In genomic region chr13:57627663-57628062, GRCh38 we compare ENCODE assay signal across 10 cellular contexts. TPM values are rescaled to one million over a fixed set of nuclear protein-coding genes. Genes with fewer than 3 reads are reported as not detected.
DNase-seq lines count a peak whose midpoint lies in the region; ATAC-seq lines count a peak whose summit lies in the region.
"Had no signal": no experiment of that assay in that cellular context is flagged by ENCODE, and none has a peak within 500 bp of the region (broad histone marks: within the 10 kb centered on the region; RNA-seq: fewer than 3 reads in every experiment).

No MANE protein-coding gene starts in this region.

- H3K4me1 Mint-ChIP-seq in activated CD8-positive, alpha-beta memory T cell treated with anti-CD3 and anti-CD28 coated beads, Interleukin-2, amount 10 ng/mL, durations not matched to agents 7 days and 5 days: peaks cover 17% of the 10 kb centered on the region

- peaks cover 46% of the 10 kb centered on the region for H3K27me3 Mint-ChIP-seq in activated CD8-positive, alpha-beta memory T cell treated with anti-CD3 and anti-CD28 coated beads, Interleukin-2, amount 10 ng/mL, durations not matched to agents 7 days and 5 days

- CTCF ChIA-PET in activated CD8-positive, alpha-beta memory T cell treated with anti-CD3 and anti-CD28 coated beads, Interleukin-2, amount 10 ng/mL, durations not matched to agents 7 days and 5 days (lab: Charles Lee): no interaction called here

- no peak overlapping the region for H3K4me3 Mint-ChIP-seq in activated CD8-positive, alpha-beta memory T cell treated with anti-CD3 and anti-CD28 coated beads, Interleukin-2, amount 10 ng/mL, durations not matched to agents 7 days and 5 days

- ATAC-seq in HG03354 (IDR thresholded peaks at IDR 0.05; ENCODE audit: poor library complexity, severe bottlenecking, unreplicated experiment) (peak; percentile 44), GM18861 (IDR thresholded peaks at IDR 0.05; ENCODE audit: unreplicated experiment) (no peak), HG02981 (IDR thresholded peaks at IDR 0.05; ENCODE audit: unreplicated experiment) (no peak)
- ATAC-seq in activated CD8-positive, alpha-beta memory T cell treated with anti-CD3 and anti-CD28 coated beads, Interleukin-2, amount 10 ng/mL, durations not matched to agents 7 days and 5 days: no peak
- ATAC-seq: naive thymus-derived CD8-positive, alpha-beta T cell had no signal

- peak; percentile 38 for DNase-seq in DMS 273 (lab: John Stamatoyannopoulos, UW; ENCODE audit: unreplicated experiment)
- no peak for DNase-seq in DMS 273 treated with DMSO at 0.1 percent for 48 hours (lab: John Stamatoyannopoulos, UW)
- peak; percentile 7 for DNase-seq in RPMI7951 (ENCODE audit: low read depth)
- peak; percentile 43 for DNase-seq in glomerular visceral epithelial cell (ENCODE audit: extremely low spot score)
- no peak for DNase-seq in activated CD8-positive, alpha-beta memory T cell treated with anti-CD3 and anti-CD28 coated beads, Interleukin-2, amount 10 ng/mL, durations not matched to agents 7 days and 5 days

- H3K36me3 Mint-ChIP-seq in activated CD8-positive, alpha-beta memory T cell treated with anti-CD3 and anti-CD28 coated beads, Interleukin-2, amount 10 ng/mL, durations not matched to agents 7 days and 5 days: peaks cover 6% of the 10 kb centered on the region

- no peaks in the 10 kb centered on the region for H3K9me3 Mint-ChIP-seq in activated CD8-positive, alpha-beta memory T cell treated with anti-CD3 and anti-CD28 coated beads, Interleukin-2, amount 10 ng/mL, durations not matched to agents 7 days and 5 days (ENCODE audit: low read depth)

- no peak overlapping the region for H3K27ac Mint-ChIP-seq in activated CD8-positive, alpha-beta memory T cell treated with anti-CD3 and anti-CD28 coated beads, Interleukin-2, amount 10 ng/mL, durations not matched to agents 7 days and 5 days
- H3K27ac Mint-ChIP-seq: naive thymus-derived CD8-positive, alpha-beta T cell had no signal

RNA-seq across cellular contexts. Expression of gene PCDH17, which starts 3.9 kb away (rescaled TPM):
- total RNA-seq in RPMI7951 (2014; rRNA removed; shearing (Covaris generic)): under 0.01 TPM in 1 of 2 replicates, not detected in the other
- not detected for total RNA-seq in activated CD8-positive, alpha-beta memory T cell treated with anti-CD3 and anti-CD28 coated beads, Interleukin-2, amount 10 ng/mL, durations not matched to agents 7 days and 5 days
- total RNA-seq: naive thymus-derived CD8-positive, alpha-beta T cell; T-helper 2 cell treated with Interferon-gamma antibody and Interleukin-4, amounts not matched to agents 100 ng/mL and 5 ng/mL, for 36 hours had no signal

Comparison
In these comparisons a context has a peak if more than half of its experiments do, and no peak if none do; other contexts are left out.
1. DNase-seq: peak in DMS 273 (single experiment), RPMI7951 (single experiment) and glomerular visceral epithelial cell (single experiment); none in DMS 273 treated with DMSO at 0.1 percent for 48 hours (single experiment) and activated CD8-positive, alpha-beta memory T cell treated with anti-CD3 and anti-CD28 coated beads, Interleukin-2, amount 10 ng/mL, durations not matched to agents 7 days and 5 days (single experiment).